Comparison of ENCODE assay signal across 1 cellular context in the genomic region with DNA sequence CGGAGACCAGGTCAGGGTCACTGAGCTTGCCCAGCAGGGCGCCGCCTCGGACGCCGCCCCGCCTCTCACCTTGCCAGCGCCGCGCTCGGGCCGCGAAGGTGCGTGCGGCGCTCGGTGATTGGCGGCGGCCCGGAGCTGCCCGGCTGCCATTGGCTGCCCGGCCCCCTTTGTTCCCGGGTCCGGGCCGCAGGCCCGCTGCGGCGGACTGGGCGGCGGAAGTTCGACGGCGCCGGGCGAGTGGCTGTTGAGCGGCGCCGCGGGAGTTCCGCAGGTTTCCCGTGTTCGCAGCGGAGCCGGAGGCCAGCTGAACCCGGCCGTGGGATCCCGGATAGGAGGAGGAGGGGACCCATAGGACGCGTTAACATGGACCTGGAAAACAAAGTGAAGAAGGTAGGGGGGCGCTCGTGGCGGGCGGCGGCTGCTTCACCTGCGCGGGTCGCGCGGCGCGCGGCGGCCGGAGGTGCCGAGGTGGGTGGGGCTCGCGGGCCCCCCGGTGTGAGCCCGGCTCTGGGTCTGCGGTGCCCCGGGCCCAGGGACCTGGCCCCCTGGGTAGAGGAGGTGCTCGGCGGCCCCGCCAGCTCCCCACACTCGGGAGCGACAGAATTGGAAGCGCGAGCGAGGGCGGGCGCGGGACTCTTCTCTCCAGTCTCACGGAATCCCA.
TF ChIP-seq lines count a peak whose summit lies in the region.

A gene with protein sequence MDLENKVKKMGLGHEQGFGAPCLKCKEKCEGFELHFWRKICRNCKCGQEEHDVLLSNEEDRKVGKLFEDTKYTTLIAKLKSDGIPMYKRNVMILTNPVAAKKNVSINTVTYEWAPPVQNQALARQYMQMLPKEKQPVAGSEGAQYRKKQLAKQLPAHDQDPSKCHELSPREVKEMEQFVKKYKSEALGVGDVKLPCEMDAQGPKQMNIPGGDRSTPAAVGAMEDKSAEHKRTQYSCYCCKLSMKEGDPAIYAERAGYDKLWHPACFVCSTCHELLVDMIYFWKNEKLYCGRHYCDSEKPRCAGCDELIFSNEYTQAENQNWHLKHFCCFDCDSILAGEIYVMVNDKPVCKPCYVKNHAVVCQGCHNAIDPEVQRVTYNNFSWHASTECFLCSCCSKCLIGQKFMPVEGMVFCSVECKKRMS (plus strand): TSS at position 195 of the 661 bp plus-strand sequence. CDS start 169 bp downstream, at position 364.

TF ChIP-seq in A549, 52 proteins besides CTCF, POLR2A, EP300 and RAD21 (continued from another document):
- TF ChIP-seq, protein P1, sequence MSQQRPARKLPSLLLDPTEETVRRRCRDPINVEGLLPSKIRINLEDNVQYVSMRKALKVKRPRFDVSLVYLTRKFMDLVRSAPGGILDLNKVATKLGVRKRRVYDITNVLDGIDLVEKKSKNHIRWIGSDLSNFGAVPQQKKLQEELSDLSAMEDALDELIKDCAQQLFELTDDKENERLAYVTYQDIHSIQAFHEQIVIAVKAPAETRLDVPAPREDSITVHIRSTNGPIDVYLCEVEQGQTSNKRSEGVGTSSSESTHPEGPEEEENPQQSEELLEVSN (IDR thresholded peaks at IDR 0.05; ENCODE audit: borderline replicate concordance, low read depth): peak; percentile 83
- TF ChIP-seq, protein P2, sequence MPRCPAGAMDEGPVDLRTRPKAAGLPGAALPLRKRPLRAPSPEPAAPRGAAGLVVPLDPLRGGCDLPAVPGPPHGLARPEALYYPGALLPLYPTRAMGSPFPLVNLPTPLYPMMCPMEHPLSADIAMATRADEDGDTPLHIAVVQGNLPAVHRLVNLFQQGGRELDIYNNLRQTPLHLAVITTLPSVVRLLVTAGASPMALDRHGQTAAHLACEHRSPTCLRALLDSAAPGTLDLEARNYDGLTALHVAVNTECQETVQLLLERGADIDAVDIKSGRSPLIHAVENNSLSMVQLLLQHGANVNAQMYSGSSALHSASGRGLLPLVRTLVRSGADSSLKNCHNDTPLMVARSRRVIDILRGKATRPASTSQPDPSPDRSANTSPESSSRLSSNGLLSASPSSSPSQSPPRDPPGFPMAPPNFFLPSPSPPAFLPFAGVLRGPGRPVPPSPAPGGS (IDR thresholded peaks at IDR 0.05): 0 out of 3 replicates have a peak, but pooled peaks have one; percentile 20
- TF ChIP-seq, protein P3, sequence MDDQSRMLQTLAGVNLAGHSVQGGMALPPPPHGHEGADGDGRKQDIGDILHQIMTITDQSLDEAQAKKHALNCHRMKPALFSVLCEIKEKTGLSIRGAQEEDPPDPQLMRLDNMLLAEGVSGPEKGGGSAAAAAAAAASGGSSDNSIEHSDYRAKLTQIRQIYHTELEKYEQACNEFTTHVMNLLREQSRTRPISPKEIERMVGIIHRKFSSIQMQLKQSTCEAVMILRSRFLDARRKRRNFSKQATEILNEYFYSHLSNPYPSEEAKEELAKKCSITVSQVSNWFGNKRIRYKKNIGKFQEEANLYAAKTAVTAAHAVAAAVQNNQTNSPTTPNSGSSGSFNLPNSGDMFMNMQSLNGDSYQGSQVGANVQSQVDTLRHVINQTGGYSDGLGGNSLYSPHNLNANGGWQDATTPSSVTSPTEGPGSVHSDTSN (IDR thresholded peaks at IDR 0.05): 0 out of 2 replicates have a peak, but pooled peaks have one; percentile 11
